1 cellular context compared by ENCODE assay signal in genomic region chr19:43457809-43458208, GRCh38.
A peak's percentile ranks its signal among the peaks of the same experiment; 100 is the strongest.
TF ChIP-seq lines count a peak whose summit lies in the region.

No MANE protein-coding gene starts in this region.

TF ChIP-seq in HEK293, 187 proteins besides CTCF, POLR2A, EP300 and RAD21 (continued from another document):
- TF ChIP-seq, protein P1, sequence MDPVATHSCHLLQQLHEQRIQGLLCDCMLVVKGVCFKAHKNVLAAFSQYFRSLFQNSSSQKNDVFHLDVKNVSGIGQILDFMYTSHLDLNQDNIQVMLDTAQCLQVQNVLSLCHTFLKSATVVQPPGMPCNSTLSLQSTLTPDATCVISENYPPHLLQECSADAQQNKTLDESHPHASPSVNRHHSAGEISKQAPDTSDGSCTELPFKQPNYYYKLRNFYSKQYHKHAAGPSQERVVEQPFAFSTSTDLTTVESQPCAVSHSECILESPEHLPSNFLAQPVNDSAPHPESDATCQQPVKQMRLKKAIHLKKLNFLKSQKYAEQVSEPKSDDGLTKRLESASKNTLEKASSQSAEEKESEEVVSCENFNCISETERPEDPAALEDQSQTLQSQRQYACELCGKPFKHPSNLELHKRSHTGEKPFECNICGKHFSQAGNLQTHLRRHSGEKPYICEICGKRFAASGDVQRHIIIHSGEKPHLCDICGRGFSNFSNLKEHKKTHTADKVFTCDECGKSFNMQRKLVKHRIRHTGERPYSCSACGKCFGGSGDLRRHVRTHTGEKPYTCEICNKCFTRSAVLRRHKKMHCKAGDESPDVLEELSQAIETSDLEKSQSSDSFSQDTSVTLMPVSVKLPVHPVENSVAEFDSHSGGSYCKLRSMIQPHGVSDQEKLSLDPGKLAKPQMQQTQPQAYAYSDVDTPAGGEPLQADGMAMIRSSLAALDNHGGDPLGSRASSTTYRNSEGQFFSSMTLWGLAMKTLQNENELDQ (tag by site-specific recombination; IDR thresholded peaks at IDR 0.05; ENCODE audit: low read depth) = no peak
- no peak for TF ChIP-seq BCL11A (tag by site-specific recombination; IDR thresholded peaks at IDR 0.05; ENCODE audit: low read depth)
- TF ChIP-seq ZNF121 (tag by site-specific recombination; IDR thresholded peaks at IDR 0.05) = 0 out of 2 replicates have a peak, but pooled peaks have one; percentile 15
- TF ChIP-seq ZNF10 (tag by site-specific recombination; IDR thresholded peaks at IDR 0.05) = no peak
- no peak for TF ChIP-seq ZNF140 (tag by site-specific recombination; IDR thresholded peaks at IDR 0.05)
- TF ChIP-seq GLIS1 (tag by site-specific recombination; IDR thresholded peaks at IDR 0.05) = peak; percentile 42; the same call in 1 of the 2 replicates
- TF ChIP-seq TCF7L2 (IDR thresholded peaks at IDR 0.05; ENCODE audit: borderline replicate concordance, low read depth, low read length) = no peak
